In genomic region chrX:115689931-115690330, GRCh38 we compare ENCODE assay signal across 14 cellular contexts.
DNase-seq lines count a peak whose midpoint lies in the region; ATAC-seq, FAIRE-seq and TF ChIP-seq lines count a peak whose summit lies in the region.
"Had no signal": no experiment of that assay in that cellular context is flagged by ENCODE, and none has a peak within 500 bp of the region (broad histone marks: within the 10 kb centered on the region; RNA-seq: fewer than 3 reads in every experiment).

No MANE protein-coding gene starts in this region.

- ATAC-seq in HCT116 (no peak), GM19452 (IDR thresholded peaks at IDR 0.05; ENCODE audit: unreplicated experiment) (no peak)

- DNase-seq in HCT116 (ENCODE audit: low read depth, low spot score) (no peak), brain microvascular endothelial cell (peak; percentile 13), inferior parietal cortex (ENCODE audit: extremely low spot score) (peak; percentile 7), smooth muscle cell of the brain vasculature (ENCODE audit: low read depth, low spot score) (peak; percentile 13), H54 (ENCODE audit: insufficient read length, low spot score) (no peak)
- DNase-seq in activated CD4-positive, alpha-beta T cell treated with anti-CD3 and anti-CD28 coated beads, Interleukin-2, amount 10 ng/mL, durations not matched to agents 7 days and 5 days, result no peak
- DNase-seq in stimulated activated CD8-positive, alpha-beta memory T cell treated with anti-CD3 and anti-CD28 coated beads, Interleukin-4, amount 100 ng/mL, for 48 hours, result no peak
- DNase-seq: lower lobe of right lung had no signal

- TF ChIP-seq CTCF in HCT116 (IDR thresholded peaks at IDR 0.05 in 2 of 3, conservative IDR thresholded peaks at IDR 0.05 in 1 of 3; ENCODE audit: borderline replicate concordance in 1 of 3, insufficient read depth in 1 of 3, low read depth in 2 of 3, low read length in 2 of 3) (no peak), brain microvascular endothelial cell (IDR thresholded peaks at IDR 0.05; ENCODE audit: low read depth, low read length, missing control alignments) (no peak)

- CTCF ChIA-PET in HCT116 (lab: Charles Lee), result interaction anchor here (1.4 to 1.8 kb wide), 3 partner anchors 9 to 38 kb away, joined by 5 to 7 read pairs (median 6); no protein-coding TSS in a partner anchor
- CTCF ChIA-PET in activated CD4-positive, alpha-beta T cell treated with anti-CD3 and anti-CD28 coated beads, Interleukin-2, amount 10 ng/mL, durations not matched to agents 7 days and 5 days (lab: Charles Lee), result no interaction called here

- intact Hi-C loops in HCT116 (cut with micrococcal nuclease), result loop anchor here (2.0 to 5.0 kb wide), 3 partner anchors 39 to 463 kb away; no protein-coding TSS in a partner anchor

- FAIRE-seq in H54 (lab: Jason Lieb, UNC), result no peak
- FAIRE-seq: bronchial epithelial cell had no signal

- H3K9ac ChIP-seq in HCT116 (ENCODE audit: low read length), result no peak overlapping the region

- no peak overlapping the region for H3K27ac Mint-ChIP-seq in activated CD4-positive, alpha-beta T cell treated with anti-CD3 and anti-CD28 coated beads, Interleukin-2, amount 10 ng/mL, durations not matched to agents 7 days and 5 days
- H3K27ac Mint-ChIP-seq: activated T-cell treated with anti-CD3 and anti-CD28 coated beads, Interleukin-2, amount 50 U/mL, for 24 hours had no signal

- H2AFZ ChIP-seq in HCT116 (ENCODE audit: low read depth, low read length, poor library complexity, severe bottlenecking), result peak overlapping the region; percentile 98

- no peaks in the 10 kb centered on the region for H3K79me2 ChIP-seq in HCT116 (ENCODE audit: insufficient read depth, low read length)

- peaks cover 0 to 4% of the 10 kb centered on the region in 2 experiments; a peak in 2 of 4 replicates for H3K4me1 ChIP-seq in HCT116 (ENCODE audit: control insufficient read depth in 1 of 2, insufficient read depth in 2 of 2, low read length in 2 of 2)
- H3K4me1 ChIP-seq: foreskin keratinocyte, lower lobe of right lung, prostate gland had no signal

- no peaks in the 10 kb centered on the region for H3K4me1 Mint-ChIP-seq in activated CD4-positive, alpha-beta T cell treated with anti-CD3 and anti-CD28 coated beads, Interleukin-2, amount 10 ng/mL, durations not matched to agents 7 days and 5 days

- H3K4me3 ChIP-seq in HCT116 (replicated peaks in 1 of 2; ENCODE audit: low read depth in 1 of 2, low read length in 2 of 2) (no peak overlapping the region), brain microvascular endothelial cell (ENCODE audit: low read depth, low read length) (no peak overlapping the region)
- H3K4me3 ChIP-seq: lower lobe of right lung, prostate gland, upper lobe of left lung had no signal

- TF ChIP-seq RAD21 in HCT116 (IDR thresholded peaks at IDR 0.05; ENCODE audit: low read depth), result no peak

- no peaks in the 10 kb centered on the region for H3K9me2 ChIP-seq in HCT116 (ENCODE audit: insufficient read depth)

- no peaks in the 10 kb centered on the region for H3K9me3 Mint-ChIP-seq in activated CD4-positive, alpha-beta T cell treated with anti-CD3 and anti-CD28 coated beads, Interleukin-2, amount 10 ng/mL, durations not matched to agents 7 days and 5 days
- H3K9me3 Mint-ChIP-seq: activated T-cell treated with anti-CD3 and anti-CD28 coated beads, Interleukin-2, amount 50 U/mL, for 24 hours had no signal

- no peak overlapping the region for H3K4me2 ChIP-seq in HCT116 (ENCODE audit: low read length)

- H3K36me3 Mint-ChIP-seq in activated CD4-positive, alpha-beta T cell treated with anti-CD3 and anti-CD28 coated beads, Interleukin-2, amount 10 ng/mL, durations not matched to agents 7 days and 5 days (ENCODE audit: low read depth), result no peaks in the 10 kb centered on the region

- RAD21 ChIA-PET in HCT116 (lab: Charles Lee; ENCODE audit: low non-redundant PET in 1 of 2, low total read pairs in 2 of 2, uncharacterized antibody in 2 of 2, unreplicated experiment in 2 of 2), result no interaction called here

- H3K4me3 Mint-ChIP-seq in activated CD4-positive, alpha-beta T cell treated with anti-CD3 and anti-CD28 coated beads, Interleukin-2, amount 10 ng/mL, durations not matched to agents 7 days and 5 days, result no peak overlapping the region
- H3K4me3 Mint-ChIP-seq: activated T-cell treated with anti-CD3 and anti-CD28 coated beads, Interleukin-2, amount 50 U/mL, for 24 hours had no signal

- TF ChIP-seq POLR2A in HCT116 (IDR thresholded peaks at IDR 0.05; ENCODE audit: borderline replicate concordance, extremely low read depth, insufficient read depth, insufficient read length) (no peak), H54 (IDR thresholded peaks at IDR 0.05; ENCODE audit: low read depth, low read length) (no peak)

- in situ Hi-C loops in brain microvascular endothelial cell (cut with HindIII; ENCODE audit: low pct_ligation_motif_present, low sequenced_read_pairs), result no loop called here

- BruUV-seq in HCT116 (replicated peaks; lab: Mats Ljungman, UMichigan), result no TSS peak

- H4K20me1 ChIP-seq in HCT116 (ENCODE audit: insufficient read depth), result no peaks in the 10 kb centered on the region

- POLR2A ChIA-PET in HCT116 (lab: Charles Lee), result no interaction called here
- POLR2A ChIA-PET in activated CD4-positive, alpha-beta T cell treated with anti-CD3 and anti-CD28 coated beads, Interleukin-2, amount 10 ng/mL, durations not matched to agents 7 days and 5 days (lab: Charles Lee), result no interaction called here

- H3K36me3 ChIP-seq in HCT116 (ENCODE audit: control insufficient read depth in 1 of 2, insufficient read depth in 2 of 2, low read length in 2 of 2) (no peaks in the 10 kb centered on the region), brain microvascular endothelial cell (replicated peaks) (no peaks in the 10 kb centered on the region)
- H3K36me3 ChIP-seq: lower lobe of right lung, prostate gland, upper lobe of left lung had no signal

- H3K27me3 ChIP-seq in HCT116 (ENCODE audit: insufficient read depth, low read length) (no peaks in the 10 kb centered on the region), brain microvascular endothelial cell (replicated peaks) (peaks cover 5% of the 10 kb centered on the region)
- H3K27me3 ChIP-seq: foreskin keratinocyte, upper lobe of left lung had no signal

- H3K27ac ChIP-seq in HCT116 (ENCODE audit: low read depth, low read length) (no peak overlapping the region), brain microvascular endothelial cell (peak overlapping the region; percentile 84)
- H3K27ac ChIP-seq: foreskin keratinocyte, lower lobe of right lung, prostate gland, upper lobe of left lung had no signal

- H3K9me3 ChIP-seq in HCT116 (ENCODE audit: control insufficient read depth in 1 of 2, insufficient read depth in 1 of 2, low read depth in 1 of 2, low read length in 2 of 2), result no peaks in the 10 kb centered on the region
- H3K9me3 ChIP-seq: lower lobe of right lung, prostate gland, upper lobe of left lung had no signal

- H3K27me3 Mint-ChIP-seq in activated CD4-positive, alpha-beta T cell treated with anti-CD3 and anti-CD28 coated beads, Interleukin-2, amount 10 ng/mL, durations not matched to agents 7 days and 5 days, result no peaks in the 10 kb centered on the region

TF ChIP-seq in HCT116, 20 proteins besides CTCF, POLR2A, EP300 and RAD21 (continues in another document):
- no peak for TF ChIP-seq ELF1 (IDR thresholded peaks at IDR 0.05; ENCODE audit: borderline replicate concordance, low read depth)
- TF ChIP-seq FOSL1 (IDR thresholded peaks at IDR 0.05; ENCODE audit: low read depth), result no peak
- TF ChIP-seq SP1 (IDR thresholded peaks at IDR 0.05; ENCODE audit: low read depth), result no peak
- TF ChIP-seq EZH2 (IDR thresholded peaks at IDR 0.05), result no peak
- TF ChIP-seq REST (IDR thresholded peaks at IDR 0.05; ENCODE audit: low read depth), result no peak
- TF ChIP-seq CEBPB (IDR thresholded peaks at IDR 0.05; ENCODE audit: low read depth), result no peak
- no peak for TF ChIP-seq ZFX (IDR thresholded peaks at IDR 0.05)
- no peak for TF ChIP-seq ATF3 (IDR thresholded peaks at IDR 0.05)
- TF ChIP-seq TCF7L2 (IDR thresholded peaks at IDR 0.05; ENCODE audit: borderline replicate concordance, extremely low read depth, insufficient read depth, insufficient read length), result no peak
- no peak for TF ChIP-seq SIN3A (IDR thresholded peaks at IDR 0.05; ENCODE audit: low read depth)
- no peak for TF ChIP-seq SRF (IDR thresholded peaks at IDR 0.05; ENCODE audit: low read depth)
- no peak for TF ChIP-seq POLR2AphosphoS5 (IDR thresholded peaks at IDR 0.05; ENCODE audit: low read depth, low read length)

Comparison
In these comparisons a context has a peak if more than half of its experiments do, and no peak if none do; other contexts are left out.
1. DNase-seq: peak in brain microvascular endothelial cell (single experiment), inferior parietal cortex (single experiment) and smooth muscle cell of the brain vasculature (single experiment); none in HCT116 (single experiment), H54 (single experiment), activated CD4-positive, alpha-beta T cell treated with anti-CD3 and anti-CD28 coated beads, Interleukin-2, amount 10 ng/mL, durations not matched to agents 7 days and 5 days (single experiment) and stimulated activated CD8-positive, alpha-beta memory T cell treated with anti-CD3 and anti-CD28 coated beads, Interleukin-4, amount 100 ng/mL, for 48 hours (single experiment).